In the genomic region with DNA sequence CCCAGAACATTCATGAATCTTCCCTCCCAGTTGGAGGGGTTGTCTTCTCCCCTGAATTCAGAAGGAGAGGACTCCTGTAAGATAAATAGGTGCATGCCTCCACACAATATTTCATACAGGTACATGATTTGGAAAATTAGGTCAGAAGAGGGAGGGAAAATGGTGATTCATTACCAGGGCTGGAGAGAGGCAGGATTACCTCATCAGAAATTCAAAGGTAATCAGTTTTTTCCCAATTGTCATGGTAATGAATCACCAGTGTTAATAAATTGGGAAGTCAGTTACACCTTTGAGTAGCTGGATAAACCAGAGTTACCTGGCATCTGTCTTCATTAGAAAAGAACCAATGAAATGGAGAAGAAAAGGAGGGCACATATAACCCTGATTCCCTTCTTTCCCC, we compare ENCODE assay signal across 20 cellular contexts.
DNase-seq lines count a peak whose midpoint lies in the region; FAIRE-seq and TF ChIP-seq lines count a peak whose summit lies in the region.
"Had no signal": no experiment of that assay in that cellular context is flagged by ENCODE, and none has a peak within 500 bp of the region (broad histone marks: within the 10 kb centered on the region; RNA-seq: fewer than 3 reads in every experiment).

No MANE protein-coding gene starts in this region.

- no peak for TF ChIP-seq CTCF in MCF 10A (IDR thresholded peaks at IDR 0.05; ENCODE audit: unreplicated experiment)
- TF ChIP-seq CTCF in breast epithelium (IDR thresholded peaks at IDR 0.05): no peak
- no peak for TF ChIP-seq CTCF in bronchial epithelial cell (IDR thresholded peaks at IDR 0.05; ENCODE audit: insufficient read depth, low read length, severe bottlenecking)
- TF ChIP-seq CTCF in keratinocyte (optimal IDR thresholded peaks at IDR 0.05 in 1 of 3, IDR thresholded peaks at IDR 0.05 in 1 of 3, conservative IDR thresholded peaks at IDR 0.05 in 1 of 3; ENCODE audit: extremely low read depth in 1 of 3, insufficient read depth in 2 of 3, low read length in 3 of 3): no peak

- H3K27me3 ChIP-seq in breast epithelium (no peaks in the 10 kb centered on the region), bronchial epithelial cell (ENCODE audit: control insufficient read depth, insufficient read depth, low read length) (no peaks in the 10 kb centered on the region), keratinocyte (ENCODE audit: control insufficient read depth, extremely low read depth, insufficient read depth, low read length) (no peaks in the 10 kb centered on the region)

- no peak overlapping the region for H3K4me3 Mint-ChIP-seq in MCF 10A (ENCODE audit: unreplicated experiment)
- H3K4me3 Mint-ChIP-seq: CD4-positive, alpha-beta T cell; H9; IgD-negative memory B cell had no signal

- no peaks in the 10 kb centered on the region for H4K20me1 ChIP-seq in keratinocyte (ENCODE audit: control insufficient read depth, extremely low read depth, insufficient read depth, low read length)

- no TSS peak for BruUV-seq in MCF 10A (replicated peaks; lab: Mats Ljungman, UMichigan)

- H3K9me3 Mint-ChIP-seq in MCF 10A (ENCODE audit: unreplicated experiment): no peaks in the 10 kb centered on the region
- H3K9me3 Mint-ChIP-seq: CD4-positive, alpha-beta T cell; H9 had no signal

- H3K4me1 Mint-ChIP-seq in MCF 10A (ENCODE audit: insufficient read depth, unreplicated experiment): peaks cover 22% of the 10 kb centered on the region
- H3K4me1 Mint-ChIP-seq: IgD-negative memory B cell had no signal

- H3K36me3 ChIP-seq in breast epithelium (no peaks in the 10 kb centered on the region), bronchial epithelial cell (ENCODE audit: control insufficient read depth, insufficient read depth, low read length) (no peaks in the 10 kb centered on the region), keratinocyte (ENCODE audit: control insufficient read depth in 2 of 2, extremely low read depth in 1 of 2, insufficient read depth in 2 of 2, low read length in 2 of 2) (no peaks in the 10 kb centered on the region)

- no peaks in the 10 kb centered on the region for H3K27me3 Mint-ChIP-seq in MCF 10A (ENCODE audit: insufficient read depth, unreplicated experiment)

- H3K4me2 ChIP-seq in keratinocyte (ENCODE audit: control insufficient read depth, extremely low read depth, insufficient read depth, low read depth, low read length): peak overlapping the region; percentile 8
- H3K4me2 ChIP-seq: A549 had no signal

- H3K27ac Mint-ChIP-seq in MCF 10A (ENCODE audit: low read depth, unreplicated experiment): no peak overlapping the region
- H3K27ac Mint-ChIP-seq: CD4-positive, alpha-beta T cell; H9; IgD-negative memory B cell had no signal

- dilution Hi-C loops in keratinocyte (cut with MboI; ENCODE audit: extremely low pct_ligation_motif_present, low sequenced_read_pairs): no loop called here

- POLR2A ChIA-PET in MCF 10A (lab: Yijun Ruan, JAX): interaction anchor here (1.0 kb wide), 1 partner anchor 53 kb away, joined by 3 read pairs; no protein-coding TSS in a partner anchor

- DNase-seq in MCF 10A (ENCODE audit: unreplicated experiment) (peak; percentile 31), breast epithelium (ENCODE audit: low spot score in 2 of 2) (no peak), bronchial epithelial cell (ENCODE audit: low read depth) (peak; percentile 84), keratinocyte (ENCODE audit: low read depth, low spot score) (no peak), UCSD-AML1 (lab: John Stamatoyannopoulos, UW; ENCODE audit: unreplicated experiment) (no peak), KG1 (lab: John Stamatoyannopoulos, UW) (no peak), activated gamma-delta T cell (lab: John Stamatoyannopoulos, UW) (no peak)
- DNase-seq: AML-193; Caco-2; CD4-positive, alpha-beta T cell; DMS153; DMS79; GDM1; GOT3; H9 had no signal

- H3K79me2 ChIP-seq in keratinocyte (ENCODE audit: control insufficient read depth, insufficient read depth, low read length): no peaks in the 10 kb centered on the region

- H3K4me1 ChIP-seq in breast epithelium (no peaks in the 10 kb centered on the region), keratinocyte (ENCODE audit: control insufficient read depth, extremely low read depth, insufficient read depth, low read length) (peaks cover 40% of the 10 kb centered on the region)
- H3K4me1 ChIP-seq: A549, Caco-2 had no signal

- H2AFZ ChIP-seq in keratinocyte (ENCODE audit: control insufficient read depth, low read length): no peak overlapping the region

- H3K9me3 ChIP-seq in breast epithelium: no peaks in the 10 kb centered on the region
- H3K9me3 ChIP-seq in keratinocyte (ENCODE audit: control insufficient read depth, low read depth, low read length): no peaks in the 10 kb centered on the region
- H3K9me3 ChIP-seq: Caco-2 had no signal

- no peaks in the 10 kb centered on the region for H3K36me3 Mint-ChIP-seq in MCF 10A (ENCODE audit: insufficient read depth, unreplicated experiment)
- H3K36me3 Mint-ChIP-seq: IgD-negative memory B cell had no signal

- TF ChIP-seq POLR2A in breast epithelium (IDR thresholded peaks at IDR 0.05): no peak

- H3K4me3 ChIP-seq in breast epithelium (no peak overlapping the region), bronchial epithelial cell (ENCODE audit: low read depth, low read length) (no peak overlapping the region), keratinocyte (ENCODE audit: control insufficient read depth in 2 of 3, extremely low read depth in 1 of 3, insufficient read depth in 2 of 3, low read depth in 1 of 3, low read length in 3 of 3) (no peak overlapping the region)
- H3K4me3 ChIP-seq: A549 had no signal

- intact Hi-C loops in MCF 10A (cut with micrococcal nuclease) (no loop called here), breast epithelium (cut with DNase I; ENCODE audit: low total_unique reads) (no loop called here)

- H3K9ac ChIP-seq in keratinocyte (ENCODE audit: control insufficient read depth, extremely low read depth, insufficient read depth, low read length): no peak overlapping the region

- H3K27ac ChIP-seq in breast epithelium (no peak overlapping the region), keratinocyte (ENCODE audit: control insufficient read depth, insufficient read depth, low read length) (no peak overlapping the region)
- H3K27ac ChIP-seq: 22Rv1, A549, C4-2B had no signal

- H3K9me1 ChIP-seq in keratinocyte (ENCODE audit: control insufficient read depth, extremely low read depth, insufficient read depth, low read length): no peaks in the 10 kb centered on the region

- FAIRE-seq in bronchial epithelial cell (lab: Jason Lieb, UNC) (no peak), keratinocyte (lab: Jason Lieb, UNC) (peak; percentile 9)
- FAIRE-seq: A549, HTR-8/SVneo had no signal

- CTCF ChIA-PET in MCF 10A (lab: Yijun Ruan, JAX): interaction anchor here (0.7 kb wide), 1 partner anchor 292 kb away, joined by 3 read pairs; no protein-coding TSS in a partner anchor

Comparison
In these comparisons a context has a peak if more than half of its experiments do, and no peak if none do; other contexts are left out.
1. DNase-seq: peak in MCF 10A (single experiment) and bronchial epithelial cell (single experiment); none in breast epithelium (0 of 2), keratinocyte (single experiment), UCSD-AML1 (single experiment), KG1 (single experiment) and activated gamma-delta T cell (single experiment).